In genomic region chr9:134044944-134045343, GRCh38 we compare ENCODE assay signal across 1 cellular context.
TF ChIP-seq lines count a peak whose summit lies in the region.

No MANE protein-coding gene starts in this region.

TF ChIP-seq in K562, 482 proteins besides CTCF, POLR2A, EP300 and RAD21 (continued from another document):
- peak; percentile 43; the same call in 1 of the 2 replicates for TF ChIP-seq POLR2G (IDR thresholded peaks at IDR 0.05; ENCODE audit: low read depth, low read length)
